8 cellular contexts compared by ENCODE assay signal in genomic region chr3:101561630-101562328, GRCh38. TPM values are rescaled to one million over a fixed set of nuclear protein-coding genes. Genes with fewer than 3 reads are reported as not detected.
DNase-seq lines count a peak whose midpoint lies in the region; ATAC-seq and TF ChIP-seq lines count a peak whose summit lies in the region.

TSS of gene TRMT10C (plus strand) at chr3:101561868. CDS start at chr3:101564782, 2,914 bp downstream.

- ATAC-seq in GM21576 (IDR thresholded peaks at IDR 0.05; ENCODE audit: unreplicated experiment): peak; percentile 99

- no peaks in the 10 kb centered on the region for H3K9me3 ChIP-seq in esophagus (ENCODE audit: control insufficient read depth in 2 of 2, insufficient read depth in 1 of 2, low read depth in 1 of 2, low read length in 1 of 2)
- no peaks in the 10 kb centered on the region for H3K9me3 ChIP-seq in mucosa of stomach (ENCODE audit: control insufficient read depth, low read length)

- H3K36me3 Mint-ChIP-seq in activated T-cell treated with anti-CD3 and anti-CD28 coated beads, Interleukin-2, amount 50 U/mL, for 24 hours (ENCODE audit: low read depth): peaks cover 56% of the 10 kb centered on the region

- TF ChIP-seq EP300 in Ishikawa (IDR thresholded peaks at IDR 0.05; ENCODE audit: borderline replicate concordance): no peak

- H3K36me3 ChIP-seq in esophagus (ENCODE audit: control insufficient read depth in 2 of 2, insufficient read depth in 2 of 2, low read length in 1 of 2): no peaks in the 10 kb centered on the region
- H3K36me3 ChIP-seq in mucosa of stomach (ENCODE audit: control insufficient read depth, insufficient read depth, low read length): no peaks in the 10 kb centered on the region

- H3K27me3 ChIP-seq in esophagus (ENCODE audit: control insufficient read depth in 1 of 2, insufficient read depth in 2 of 2, low read length in 2 of 2): no peaks in the 10 kb centered on the region
- H3K27me3 ChIP-seq in mucosa of stomach (ENCODE audit: control insufficient read depth, insufficient read depth, low read length): no peaks in the 10 kb centered on the region

- H3K27ac ChIP-seq in esophagus (ENCODE audit: low read depth in 2 of 2, low read length in 1 of 2): peak within 1 kb of the TSS; percentile 77 to 96

- H3K9me3 Mint-ChIP-seq in activated T-cell treated with anti-CD3 and anti-CD28 coated beads, Interleukin-2, amount 50 U/mL, for 24 hours: no peaks in the 10 kb centered on the region

- H3K9ac ChIP-seq in mucosa of stomach (ENCODE audit: low read length): peak within 1 kb of the TSS; percentile 85

- DNase-seq in DMS153 (lab: John Stamatoyannopoulos, UW): peak; percentile 78
- DNase-seq in activated T-cell treated with anti-CD3 and anti-CD28 coated beads, Interleukin-2, amount 50 U/mL, for 24 hours: peak; percentile 95
- DNase-seq in stimulated activated CD8-positive, alpha-beta memory T cell treated with anti-CD3 and anti-CD28 coated beads, Interleukin-7, amount 100 ng/mL, for 1 hour (ENCODE audit: low read depth in 2 of 2): peak; percentile 82

- H3K27ac Mint-ChIP-seq in activated T-cell treated with anti-CD3 and anti-CD28 coated beads, Interleukin-2, amount 50 U/mL, for 24 hours: peak within 1 kb of the TSS; percentile 99

- peaks cover 46% of the 10 kb centered on the region for H3K4me1 Mint-ChIP-seq in activated T-cell treated with anti-CD3 and anti-CD28 coated beads, Interleukin-2, amount 50 U/mL, for 24 hours (ENCODE audit: low read depth)

- H3K4me3 Mint-ChIP-seq in activated T-cell treated with anti-CD3 and anti-CD28 coated beads, Interleukin-2, amount 50 U/mL, for 24 hours: peak within 1 kb of the TSS; percentile 99

- H3K4me3 ChIP-seq in esophagus (ENCODE audit: low read depth in 1 of 2, low read length in 2 of 2) (peak within 1 kb of the TSS; percentile 78 to 100), mucosa of stomach (ENCODE audit: low read length) (peak within 1 kb of the TSS; percentile 88)

- no peaks in the 10 kb centered on the region for H3K4me1 ChIP-seq in esophagus (ENCODE audit: control insufficient read depth in 2 of 2, insufficient read depth in 2 of 2, low read length in 1 of 2)
- H3K4me1 ChIP-seq in mucosa of stomach (ENCODE audit: control insufficient read depth, insufficient read depth, low read length): peaks cover 4% of the 10 kb centered on the region

- no peak for TF ChIP-seq RAD21 in Ishikawa (IDR thresholded peaks at IDR 0.05; ENCODE audit: low read depth)

- peaks cover 4% of the 10 kb centered on the region for H3K27me3 Mint-ChIP-seq in activated T-cell treated with anti-CD3 and anti-CD28 coated beads, Interleukin-2, amount 50 U/mL, for 24 hours

- WGBS in esophagus, 2 donors: 0 to 1% methylated on average over 35 of the region's 35 CpGs

TF ChIP-seq in Ishikawa, 13 proteins besides CTCF, POLR2A, EP300 and RAD21 (continues in another document):
- no peak for TF ChIP-seq TEAD4 (IDR thresholded peaks at IDR 0.05)
- peak; percentile 96 for TF ChIP-seq CREB1 (IDR thresholded peaks at IDR 0.05; ENCODE audit: low read depth)
- TF ChIP-seq EGR1 (IDR thresholded peaks at IDR 0.05): no peak; the same call in 1 of the 2 replicates
- 0 out of 2 replicates have a peak, but pooled peaks have one; percentile 2 for TF ChIP-seq CEBPB (IDR thresholded peaks at IDR 0.05)
- TF ChIP-seq YY1 (IDR thresholded peaks at IDR 0.05; ENCODE audit: low read depth): peak; percentile 67
- TF ChIP-seq TAF1 (IDR thresholded peaks at IDR 0.05; ENCODE audit: low read depth): peak; percentile 89
- TF ChIP-seq FOXM1 (IDR thresholded peaks at IDR 0.05; ENCODE audit: borderline replicate concordance, low read depth): no peak
- no peak for TF ChIP-seq REST (IDR thresholded peaks at IDR 0.05; ENCODE audit: low read depth)
- TF ChIP-seq MAX (IDR thresholded peaks at IDR 0.05): peak; percentile 91
- TF ChIP-seq NFIC (IDR thresholded peaks at IDR 0.05): peak; percentile 39; the same call in 1 of the 2 replicates

TF ChIP-seq in PFSK-1, 5 proteins besides CTCF, POLR2A, EP300 and RAD21:
- peak; percentile 94 for TF ChIP-seq POLR2AphosphoS5 (IDR thresholded peaks at IDR 0.05; ENCODE audit: low read depth, low read length)
- TF ChIP-seq REST (IDR thresholded peaks at IDR 0.05; ENCODE audit: insufficient read depth in 1 of 2, low read depth in 2 of 2, low read length in 2 of 2): 0 out of 4 replicates have a peak, but pooled peaks of 1 of the 2 experiments have one; percentile 43
- TF ChIP-seq SIN3A (IDR thresholded peaks at IDR 0.05; ENCODE audit: borderline replicate concordance, insufficient read depth, low read length): peak; percentile 22; the same call in 1 of the 2 replicates
- TF ChIP-seq TAF1 (IDR thresholded peaks at IDR 0.05; ENCODE audit: borderline replicate concordance, insufficient read depth, low read length): peak; percentile 90
- TF ChIP-seq FOXP2 (optimal IDR thresholded peaks at IDR 0.05; ENCODE audit: borderline replicate concordance, extremely low read depth, extremely low read length, insufficient read depth): peak; percentile 29

RNA-seq across cellular contexts. Expression of gene TRMT10C, which starts in this region (rescaled TPM):
- polyA plus RNA-seq in PFSK-1 (2012; ENCODE audit: insufficient read length, low read depth): 11.0 TPM
- polyA plus RNA-seq in esophagus: 10 to 100 TPM; 10.4 to 19.8 TPM

Comparison
In these comparisons a context has a peak if more than half of its experiments do, and no peak if none do; other contexts are left out.
1. Peak in every context shown above with its lines: DNase-seq, ATAC-seq, H3K4me3 ChIP-seq and H3K27ac ChIP-seq.